28 cellular contexts compared by ENCODE assay signal in the genomic region with DNA sequence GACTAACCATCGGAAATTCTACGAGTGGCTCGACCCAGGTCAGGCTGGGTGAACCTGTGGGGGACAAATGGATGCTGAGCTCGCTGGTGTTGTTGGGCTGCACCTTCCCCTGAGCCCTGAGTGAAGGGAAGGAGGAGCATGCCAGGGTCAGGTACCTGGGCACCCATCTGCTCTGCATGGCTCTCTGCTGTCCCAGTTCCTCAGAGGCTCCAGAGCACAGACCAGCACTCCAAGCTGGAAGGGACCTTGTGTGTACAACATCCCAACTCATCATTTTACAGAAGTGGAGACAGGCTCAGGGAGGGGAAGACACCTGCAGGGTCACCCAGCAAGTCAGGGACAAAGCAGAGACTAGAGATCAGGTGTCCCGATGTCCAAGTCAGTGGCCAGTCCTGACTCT.
"Had no signal": no experiment of that assay in that cellular context is flagged by ENCODE, and none has a peak within 500 bp of the region (broad histone marks: within the 10 kb centered on the region; RNA-seq: fewer than 3 reads in every experiment).

No MANE protein-coding gene starts in this region.

- H3K9me3 Mint-ChIP-seq: mesothelial cell of epicardium, natural killer cell, nephron progenitor cell, neural progenitor cell had no signal

- H3K4me3 Mint-ChIP-seq: mesothelial cell of epicardium; naive B cell; natural killer cell; nephron progenitor cell; neural progenitor cell; stimulated activated naive B cell treated with anti-CD40 and anti-IgM and Interleukin-4, amounts not matched to agents 10 μg/mL and 1 μg/mL and 100 μg/mL, for 72 hours had no signal

- H3K4me1 Mint-ChIP-seq: mesothelial cell of epicardium, natural killer cell had no signal

- DNase-seq: hippocampal formation; kidney; left colon; left lung; lower lobe of right lung; mammary epithelial cell; mesenchymal stem cell; naive B cell; natural killer cell; nephron progenitor cell; pancreas; posterior cingulate gyrus; retina; right cardiac atrium; stimulated activated CD4-positive, alpha-beta T cell treated with anti-CD3 and anti-CD28 coated beads, Interleukin-12 subunit alpha, Interleukin-12 subunit beta, amount 100 ng/mL, for 4 hours; stimulated activated CD4-positive, alpha-beta T cell treated with anti-CD3 and anti-CD28 coated beads, Interleukin-15, amount 100 ng/mL, for 24 hours; stimulated activated CD4-positive, alpha-beta T cell treated with anti-CD3 and anti-CD28 coated beads, Interleukin-2, amount 100 ng/mL, for 24 hours; stimulated activated CD4-positive, alpha-beta T cell treated with anti-CD3 and anti-CD28 coated beads, Interleukin-4, amount 100 ng/mL, for 1 hour; stimulated activated naive B cell treated with anti-CD40 and anti-IgM and Interleukin-4, amounts not matched to agents 10 μg/mL and 1 μg/mL and 100 μg/mL, for 72 hours; stimulated activated naive CD8-positive, alpha-beta T cell treated with anti-CD3 and anti-CD28 coated beads, Interleukin-15, Interleukin-2, amounts not matched to agents 100 U/mL and 50 U/mL, for 24 hours; stomach; testis; thyroid gland; transverse colon; upper lobe of right lung; uterus had no signal

- H3K27ac Mint-ChIP-seq: mesothelial cell of epicardium; natural killer cell; nephron progenitor cell; neural progenitor cell; stimulated activated naive B cell treated with anti-CD40 and anti-IgM and Interleukin-4, amounts not matched to agents 10 μg/mL and 1 μg/mL and 100 μg/mL, for 72 hours had no signal

- H3K36me3 Mint-ChIP-seq: mesothelial cell of epicardium; natural killer cell; neural progenitor cell; stimulated activated naive B cell treated with anti-CD40 and anti-IgM and Interleukin-4, amounts not matched to agents 10 μg/mL and 1 μg/mL and 100 μg/mL, for 72 hours had no signal
